ENCODE assay signal across 8 cellular contexts in genomic region chr5:160467555-160468418, GRCh38. TPM values are rescaled to one million over a fixed set of nuclear protein-coding genes. Genes with fewer than 3 reads are reported as not detected.
DNase-seq lines count a peak whose midpoint lies in the region; ATAC-seq and TF ChIP-seq lines count a peak whose summit lies in the region.

No MANE protein-coding gene starts in this region.

- no peaks in the 10 kb centered on the region for H3K27me3 ChIP-seq in MM.1S (replicated peaks; ENCODE audit: insufficient read depth, low read length)

- H2AFZ ChIP-seq in MM.1S (ENCODE audit: low read length) = peak overlapping the region; percentile 71; the same call in 1 of the 2 replicates

- H3K27ac ChIP-seq in MM.1S (ENCODE audit: low read length) (peak overlapping the region; percentile 94), epithelial cell of prostate (peak overlapping the region; percentile 43)

- peak overlapping the region; percentile 87 for H3K4me3 ChIP-seq in MM.1S (ENCODE audit: low read length)

- H3K27ac Mint-ChIP-seq in naive thymus-derived CD8-positive, alpha-beta T cell = peak overlapping the region; percentile 53 to 98 (median 85)
- peak overlapping the region; percentile 97 to 99 for H3K27ac Mint-ChIP-seq in stimulated activated naive CD8-positive, alpha-beta T cell treated with anti-CD3 and anti-CD28 coated beads, Interleukin-15, amount 100 ng/mL, for 72 hours

- peaks cover 51% of the 10 kb centered on the region for H3K79me2 ChIP-seq in MM.1S (ENCODE audit: low read length)

- peak overlapping the region; percentile 88 for H3K9ac ChIP-seq in MM.1S (ENCODE audit: low read length)

- H3K36me3 Mint-ChIP-seq in naive thymus-derived CD8-positive, alpha-beta T cell = no peaks in the 10 kb centered on the region

- H3K36me3 ChIP-seq in MM.1S (replicated peaks; ENCODE audit: insufficient read depth, low read length) = no peaks in the 10 kb centered on the region

- H3K4me1 ChIP-seq in MM.1S (ENCODE audit: low read length) = peaks cover 41% of the 10 kb centered on the region

- peak overlapping the region; percentile 81 to 97 (median 87) for H3K4me3 Mint-ChIP-seq in naive thymus-derived CD8-positive, alpha-beta T cell
- peak overlapping the region; percentile 100 for H3K4me3 Mint-ChIP-seq in stimulated activated naive CD8-positive, alpha-beta T cell treated with anti-CD3 and anti-CD28 coated beads, Interleukin-15, amount 100 ng/mL, for 72 hours

- H3K27me3 Mint-ChIP-seq in naive thymus-derived CD8-positive, alpha-beta T cell = no peaks in the 10 kb centered on the region
- no peaks in the 10 kb centered on the region for H3K27me3 Mint-ChIP-seq in stimulated activated naive CD8-positive, alpha-beta T cell treated with anti-CD3 and anti-CD28 coated beads, Interleukin-15, amount 100 ng/mL, for 72 hours

- peaks cover 0 to 2% (median 0%) of the 10 kb centered on the region in 9 donors for H3K9me3 Mint-ChIP-seq in naive thymus-derived CD8-positive, alpha-beta T cell
- H3K9me3 Mint-ChIP-seq in stimulated activated naive CD8-positive, alpha-beta T cell treated with anti-CD3 and anti-CD28 coated beads, Interleukin-15, amount 100 ng/mL, for 72 hours = no peaks in the 10 kb centered on the region

- DNase-seq in ELR (ENCODE audit: low read depth) (peak; percentile 93), MM.1S (peak; percentile 97), epithelial cell of prostate (ENCODE audit: low read depth, low spot score) (no peak), cortex of kidney (lab: John Stamatoyannopoulos, UW) (no peak)
- peak; percentile 33 for DNase-seq in activated CD8-positive, alpha-beta memory T cell treated with anti-CD3 and anti-CD28 coated beads, Interleukin-2, amount 50 U/mL, for 1 hour (ENCODE audit: extremely low read depth)
- DNase-seq in naive thymus-derived CD8-positive, alpha-beta T cell = peak; percentile 18 to 71 (median 48)
- DNase-seq in stimulated activated naive CD8-positive, alpha-beta T cell treated with anti-CD3 and anti-CD28 coated beads, Interleukin-15, amount 100 ng/mL, for 72 hours = peak; percentile 89 to 94

- no peaks in the 10 kb centered on the region for H4K20me1 ChIP-seq in MM.1S (ENCODE audit: insufficient read depth, low read length)

- H3K9me3 ChIP-seq in MM.1S (replicated peaks; ENCODE audit: insufficient read depth, low read length) = no peaks in the 10 kb centered on the region

- peak; percentile 91 for ATAC-seq in GM21723 (IDR thresholded peaks at IDR 0.05; ENCODE audit: unreplicated experiment)
- ATAC-seq in naive thymus-derived CD8-positive, alpha-beta T cell = peak; percentile 88 to 89
- ATAC-seq in stimulated activated naive CD8-positive, alpha-beta T cell treated with anti-CD3 and anti-CD28 coated beads, Interleukin-15, amount 100 ng/mL, for 72 hours = peak; percentile 96

- H3K4me1 Mint-ChIP-seq in naive thymus-derived CD8-positive, alpha-beta T cell = peaks cover 11 to 68% (median 40%) of the 10 kb centered on the region in 4 donors
- H3K4me1 Mint-ChIP-seq in stimulated activated naive CD8-positive, alpha-beta T cell treated with anti-CD3 and anti-CD28 coated beads, Interleukin-15, amount 100 ng/mL, for 72 hours = peaks cover 69% of the 10 kb centered on the region

- H3K9me2 ChIP-seq in MM.1S (replicated peaks; ENCODE audit: insufficient read depth, low read length) = no peaks in the 10 kb centered on the region

- POLR2A ChIA-PET in naive thymus-derived CD8-positive, alpha-beta T cell (lab: Charles Lee) = interaction anchor here (1.1 to 1.8 kb wide), 3 partner anchors 10 to 48 kb away, joined by 4 to 6 read pairs (median 4); partner anchors contain the start of gene SLU7

- TF ChIP-seq CTCF in MM.1S (IDR thresholded peaks at IDR 0.05; ENCODE audit: low read length) = no peak

- H3K4me2 ChIP-seq in MM.1S (ENCODE audit: low read depth, low read length) = peak overlapping the region; percentile 85

- H3F3A ChIP-seq in MM.1S (ENCODE audit: insufficient read depth, low read length) = peaks cover 22% of the 10 kb centered on the region

RNA-seq across cellular contexts. Expression of gene PTTG1, which starts 46.1 kb away (rescaled TPM):
- total RNA-seq in naive thymus-derived CD8-positive, alpha-beta T cell = 1 to 10 TPM; 2.7 to 4.2 TPM
- 10 to 100 TPM in 1 of 3 donors, 1 to 10 TPM in 2; 7.1 to 18.9 (median 8.9) TPM for polyA plus RNA-seq in naive thymus-derived CD8-positive, alpha-beta T cell

RNA-seq across cellular contexts. Expression of gene SLU7, which starts 48.9 kb away (rescaled TPM):
- total RNA-seq in naive thymus-derived CD8-positive, alpha-beta T cell = 10 to 100 TPM; 94.2 to 95.0 TPM
- polyA plus RNA-seq in naive thymus-derived CD8-positive, alpha-beta T cell = 10 to 100 TPM; 70.5 to 79.8 (median 71.1) TPM

Comparison
In these comparisons a context has a peak if more than half of its experiments do, and no peak if none do; other contexts are left out.
1. DNase-seq: peak in ELR (single experiment), MM.1S (single experiment), activated CD8-positive, alpha-beta memory T cell treated with anti-CD3 and anti-CD28 coated beads, Interleukin-2, amount 50 U/mL, for 1 hour (single experiment), naive thymus-derived CD8-positive, alpha-beta T cell (10 of 10) and stimulated activated naive CD8-positive, alpha-beta T cell treated with anti-CD3 and anti-CD28 coated beads, Interleukin-15, amount 100 ng/mL, for 72 hours (2 of 2); none in epithelial cell of prostate (single experiment) and cortex of kidney (single experiment).
2. Peak in every context shown above with its lines, with median percentiles within 50 percentile points of each other: ATAC-seq.